Comparison of ENCODE assay signal across 21 cellular contexts in the genomic region with DNA sequence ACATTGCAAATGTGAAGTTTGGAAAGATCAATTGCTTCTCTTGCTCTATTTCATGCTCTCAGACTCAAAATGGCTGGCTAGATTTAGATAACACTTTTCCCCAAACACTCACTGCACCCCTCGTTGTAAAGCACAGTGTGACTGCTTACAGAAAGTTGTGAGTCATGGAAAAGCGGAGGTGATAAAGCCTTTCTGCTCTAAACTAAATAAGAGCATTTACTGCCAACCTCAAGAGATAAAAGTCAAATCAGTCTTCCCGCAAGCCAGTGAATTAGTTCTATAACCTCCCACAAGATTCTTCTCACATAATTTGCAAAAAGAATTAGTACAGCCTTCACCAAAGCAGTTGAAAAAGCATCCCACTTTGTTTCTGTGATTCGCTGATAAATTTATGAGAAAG.
"Had no signal": no experiment of that assay in that cellular context is flagged by ENCODE, and none has a peak within 500 bp of the region (broad histone marks: within the 10 kb centered on the region; RNA-seq: fewer than 3 reads in every experiment).

No MANE protein-coding gene starts in this region.

- H3K27ac Mint-ChIP-seq: activated CD4-positive, alpha-beta T cell treated with anti-CD3 and anti-CD28 coated beads for 36 hours; activated CD8-positive, alpha-beta T cell treated with anti-CD3 and anti-CD28 coated beads for 36 hours; activated naive CD8-positive, alpha-beta T cell; immature natural killer cell had no signal

- H3K4me1 ChIP-seq: lower lobe of right lung, pancreas, sigmoid colon, stomach, testis had no signal

- H3K4me3 ChIP-seq: lower lobe of right lung, pancreas, sigmoid colon, SK-N-MC, stomach, testis had no signal

- H3K36me3 Mint-ChIP-seq: activated naive CD8-positive, alpha-beta T cell; immature natural killer cell had no signal

- H3K9me3 ChIP-seq: lower lobe of right lung, pancreas, sigmoid colon, stomach, testis had no signal

- H3K27me3 ChIP-seq: pancreas, sigmoid colon, testis had no signal

- DNase-seq: activated CD4-positive, alpha-beta T cell treated with anti-CD3 and anti-CD28 coated beads for 36 hours; activated CD8-positive, alpha-beta T cell treated with anti-CD3 and anti-CD28 coated beads for 36 hours; activated gamma-delta T cell; activated T-cell treated with anti-CD3 and anti-CD28 coated beads, Interleukin-2, amount 50 U/mL, for 48 hours; aorta; dermis blood vessel endothelial cell; erythroblast; foreskin fibroblast; immature natural killer cell; lower lobe of right lung; midbrain; pancreas; sigmoid colon; stimulated activated CD4-positive, alpha-beta T cell treated with anti-CD3 and anti-CD28 coated beads, Interleukin-12 subunit alpha, Interleukin-12 subunit beta, amount 100 ng/mL, for 4 hours; stimulated activated CD4-positive, alpha-beta T cell treated with anti-CD3 and anti-CD28 coated beads, Interleukin-2, amount 100 ng/mL, for 24 hours; stomach; T-helper 9 cell; testis; WERI-Rb-1 had no signal

- H3K36me3 ChIP-seq: lower lobe of right lung, pancreas, sigmoid colon, stomach, WERI-Rb-1 had no signal

- ATAC-seq: activated CD4-positive, alpha-beta T cell treated with anti-CD3 and anti-CD28 coated beads for 36 hours; activated CD8-positive, alpha-beta T cell treated with anti-CD3 and anti-CD28 coated beads for 36 hours; lower lobe of right lung; pancreas had no signal

- H3K4me3 Mint-ChIP-seq: activated CD4-positive, alpha-beta T cell treated with anti-CD3 and anti-CD28 coated beads for 36 hours; activated CD8-positive, alpha-beta T cell treated with anti-CD3 and anti-CD28 coated beads for 36 hours; activated naive CD8-positive, alpha-beta T cell; immature natural killer cell had no signal

- H3K27ac ChIP-seq: lower lobe of right lung, pancreas, sigmoid colon, SK-N-MC, stomach, testis, WERI-Rb-1 had no signal

- H3K9me3 Mint-ChIP-seq: activated CD8-positive, alpha-beta T cell treated with anti-CD3 and anti-CD28 coated beads for 36 hours had no signal

- H3K4me1 Mint-ChIP-seq: immature natural killer cell had no signal
